Comparison of ENCODE assay signal across 7 cellular contexts in genomic region chr2:29113891-29114321, GRCh38. TPM values are rescaled to one million over a fixed set of nuclear protein-coding genes. Genes with fewer than 3 reads are reported as not detected.
A peak's percentile ranks its signal among the peaks of the same experiment; 100 is the strongest.
DNase-seq lines count a peak whose midpoint lies in the region; ATAC-seq, FAIRE-seq and TF ChIP-seq lines count a peak whose summit lies in the region.

No MANE protein-coding gene starts in this region.

- no peaks in the 10 kb centered on the region for H3K36me3 ChIP-seq in HAP-1 (replicated peaks)

- in situ Hi-C loops in HAP-1 (cut with MboI; ENCODE audit: low sequenced_read_pairs): no loop called here

- peaks cover 22% of the 10 kb centered on the region for H3K4me1 ChIP-seq in HAP-1

- H3K27me3 ChIP-seq in HAP-1 (ENCODE audit: low read depth): no peaks in the 10 kb centered on the region

- H3K27me3 Mint-ChIP-seq in activated T-helper 1 cell treated with anti-CD3 and anti-CD28 coated beads, Interleukin-12 subunit alpha, Interleukin-12 subunit beta, Interleukin-2, Interleukin-4 antibody, amounts not matched to agents 30 ng/mL and 10 ng/mL and 1 ng/mL, durations not matched to agents 14 hours and 24 hours and 36 hours (ENCODE audit: insufficient read depth): peaks cover 9% of the 10 kb centered on the region
- peaks cover 13% of the 10 kb centered on the region for H3K27me3 Mint-ChIP-seq in type B pancreatic cell

- peak overlapping the region; percentile 92 for H3K27ac Mint-ChIP-seq in activated T-helper 1 cell treated with anti-CD3 and anti-CD28 coated beads, Interleukin-12 subunit alpha, Interleukin-12 subunit beta, Interleukin-2, Interleukin-4 antibody, amounts not matched to agents 30 ng/mL and 10 ng/mL and 1 ng/mL, durations not matched to agents 14 hours and 24 hours and 36 hours
- peak overlapping the region; percentile 83 for H3K27ac Mint-ChIP-seq in type B pancreatic cell

- TF ChIP-seq CTCF in type B pancreatic cell (conservative IDR thresholded peaks at IDR 0.05): no peak

- no peak for TF ChIP-seq POLR2A in GM12892 (IDR thresholded peaks at IDR 0.05; ENCODE audit: low read depth, low read length)

- peaks cover 53% of the 10 kb centered on the region for H3K4me1 Mint-ChIP-seq in activated T-helper 1 cell treated with anti-CD3 and anti-CD28 coated beads, Interleukin-12 subunit alpha, Interleukin-12 subunit beta, Interleukin-2, Interleukin-4 antibody, amounts not matched to agents 30 ng/mL and 10 ng/mL and 1 ng/mL, durations not matched to agents 14 hours and 24 hours and 36 hours (ENCODE audit: low read depth)
- peaks cover 32% of the 10 kb centered on the region for H3K4me1 Mint-ChIP-seq in type B pancreatic cell (ENCODE audit: unreplicated experiment)

- H3K9me3 ChIP-seq in HAP-1: no peaks in the 10 kb centered on the region

- no peak for DNase-seq in GM12892 (ENCODE audit: insufficient read length)
- peak; percentile 60 for DNase-seq in MV-4-11 (lab: John Stamatoyannopoulos, UW)
- DNase-seq in activated T-helper 1 cell treated with anti-CD3 and anti-CD28 coated beads, Interleukin-12 subunit alpha, Interleukin-12 subunit beta, Interleukin-2, Interleukin-4 antibody, amounts not matched to agents 30 ng/mL and 10 ng/mL and 1 ng/mL, durations not matched to agents 14 hours and 24 hours and 36 hours (ENCODE audit: low spot score): no peak
- peak; percentile 65 for DNase-seq in hepatic stellate cell (ENCODE audit: low spot score)
- no peak for DNase-seq in type B pancreatic cell (ENCODE audit: extremely low spot score, unreplicated experiment)
- DNase-seq in HAP-1 (ENCODE audit: low spot score in 2 of 2): no peak

- no peak for ATAC-seq in HG03457 (IDR thresholded peaks at IDR 0.05; ENCODE audit: unreplicated experiment)

- peak; percentile 66 for FAIRE-seq in GM12892 (lab: Jason Lieb, UNC)

- peaks cover 4% of the 10 kb centered on the region for H3K36me3 Mint-ChIP-seq in activated T-helper 1 cell treated with anti-CD3 and anti-CD28 coated beads, Interleukin-12 subunit alpha, Interleukin-12 subunit beta, Interleukin-2, Interleukin-4 antibody, amounts not matched to agents 30 ng/mL and 10 ng/mL and 1 ng/mL, durations not matched to agents 14 hours and 24 hours and 36 hours (ENCODE audit: low read depth)
- H3K36me3 Mint-ChIP-seq in type B pancreatic cell: no peaks in the 10 kb centered on the region

- intact Hi-C loops in activated T-helper 1 cell treated with anti-CD3 and anti-CD28 coated beads, Interleukin-12 subunit alpha, Interleukin-12 subunit beta, Interleukin-2, Interleukin-4 antibody, amounts not matched to agents 30 ng/mL and 10 ng/mL and 1 ng/mL, durations not matched to agents 14 hours and 24 hours and 36 hours (cut with micrococcal nuclease): no loop called here

- H3K4me3 ChIP-seq in HAP-1: no peak overlapping the region

- H3K4me3 Mint-ChIP-seq in activated T-helper 1 cell treated with anti-CD3 and anti-CD28 coated beads, Interleukin-12 subunit alpha, Interleukin-12 subunit beta, Interleukin-2, Interleukin-4 antibody, amounts not matched to agents 30 ng/mL and 10 ng/mL and 1 ng/mL, durations not matched to agents 14 hours and 24 hours and 36 hours: peak overlapping the region; percentile 90
- H3K4me3 Mint-ChIP-seq in type B pancreatic cell: peak overlapping the region; percentile 92

- no peaks in the 10 kb centered on the region for H3K9me3 Mint-ChIP-seq in activated T-helper 1 cell treated with anti-CD3 and anti-CD28 coated beads, Interleukin-12 subunit alpha, Interleukin-12 subunit beta, Interleukin-2, Interleukin-4 antibody, amounts not matched to agents 30 ng/mL and 10 ng/mL and 1 ng/mL, durations not matched to agents 14 hours and 24 hours and 36 hours
- no peaks in the 10 kb centered on the region for H3K9me3 Mint-ChIP-seq in type B pancreatic cell

RNA-seq across cellular contexts. Expression of gene CLIP4, which starts 1.3 kb away (rescaled TPM):
- 29.7 TPM for polyA plus RNA-seq in GM12892 (2012; ENCODE audit: missing spikeins)
- total RNA-seq in activated T-helper 1 cell treated with anti-CD3 and anti-CD28 coated beads, Interleukin-12 subunit alpha, Interleukin-12 subunit beta, Interleukin-2, Interleukin-4 antibody, amounts not matched to agents 30 ng/mL and 10 ng/mL and 1 ng/mL, durations not matched to agents 14 hours and 24 hours and 36 hours: 24.5 and 25.8 TPM in 2 replicates
- 12.1 and 14.7 TPM in 2 replicates for total RNA-seq in type B pancreatic cell (ENCODE audit: low replicate concordance)

RNA-seq across cellular contexts. Expression of gene PCARE, which starts 39.6 kb away (rescaled TPM):
- not detected for polyA plus RNA-seq in GM12892 (2012; ENCODE audit: missing spikeins)
- not detected in 2 replicates for total RNA-seq in activated T-helper 1 cell treated with anti-CD3 and anti-CD28 coated beads, Interleukin-12 subunit alpha, Interleukin-12 subunit beta, Interleukin-2, Interleukin-4 antibody, amounts not matched to agents 30 ng/mL and 10 ng/mL and 1 ng/mL, durations not matched to agents 14 hours and 24 hours and 36 hours
- total RNA-seq in type B pancreatic cell (ENCODE audit: low replicate concordance): not detected in 2 replicates

Comparison
In these comparisons a context has a peak if more than half of its experiments do, and no peak if none do; other contexts are left out.
1. DNase-seq: peak in MV-4-11 (single experiment) and hepatic stellate cell (single experiment); none in GM12892 (single experiment), activated T-helper 1 cell treated with anti-CD3 and anti-CD28 coated beads, Interleukin-12 subunit alpha, Interleukin-12 subunit beta, Interleukin-2, Interleukin-4 antibody, amounts not matched to agents 30 ng/mL and 10 ng/mL and 1 ng/mL, durations not matched to agents 14 hours and 24 hours and 36 hours (single experiment), type B pancreatic cell (single experiment) and HAP-1 (0 of 2).